ENCODE assay signal across 15 cellular contexts in genomic region chrY:6999905-7000304, GRCh38.
"Had no signal": no experiment of that assay in that cellular context is flagged by ENCODE, and none has a peak within 500 bp of the region (broad histone marks: within the 10 kb centered on the region; RNA-seq: fewer than 3 reads in every experiment).

No MANE protein-coding gene starts in this region.

- H2AFZ ChIP-seq: hepatocyte, neural progenitor cell had no signal

- H3K27ac ChIP-seq: brain microvascular endothelial cell, gastroesophageal sphincter, hepatocyte, neural progenitor cell, ovary, VCaP had no signal

- H3K4me2 ChIP-seq: hepatocyte, neural progenitor cell had no signal

- H3K9me3 ChIP-seq: gastroesophageal sphincter, ovary had no signal

- H3K79me2 ChIP-seq: hepatocyte had no signal

- ATAC-seq: activated CD4-positive, alpha-beta T cell treated with anti-CD3 and anti-CD28 coated beads for 36 hours; activated T-cell treated with anti-CD3 and anti-CD28 coated beads, Interleukin-2, amount 50 U/mL, for 72 hours; gastroesophageal sphincter; left ventricle myocardium superior had no signal

- H3K9ac ChIP-seq: neural progenitor cell had no signal

- H3K4me1 ChIP-seq: gastroesophageal sphincter, neural progenitor cell had no signal

- H3K36me3 ChIP-seq: brain microvascular endothelial cell, gastroesophageal sphincter, neural progenitor cell, ovary had no signal

- DNase-seq: activated CD4-positive, alpha-beta memory T cell treated with anti-CD3 and anti-CD28 coated beads, Interleukin-2, amount 10 ng/mL, durations not matched to agents 7 days and 5 days; activated CD4-positive, alpha-beta T cell treated with anti-CD3 and anti-CD28 coated beads for 36 hours; activated CD8-positive, alpha-beta memory T cell treated with anti-CD3 and anti-CD28 coated beads, Interleukin-2, amount 50 U/mL, for 4 hours; activated gamma-delta T cell treated with Interleukin-2 at 50 U/mL for 16 hours; activated naive CD8-positive, alpha-beta T cell treated with anti-CD3 and anti-CD28 coated beads for 36 hours; activated T-cell treated with anti-CD3 and anti-CD28 coated beads, Interleukin-2, amount 50 U/mL, for 72 hours; brain microvascular endothelial cell; dermis blood vessel endothelial cell; left ventricle myocardium superior; ovary; stimulated activated CD4-positive, alpha-beta T cell treated with anti-CD3 and anti-CD28 coated beads, Interleukin-4, amount 100 ng/mL, for 1 hour had no signal

- H3K4me3 ChIP-seq: gastroesophageal sphincter, hepatocyte, neural progenitor cell, ovary had no signal

- H3K27me3 ChIP-seq: brain microvascular endothelial cell, gastroesophageal sphincter, hepatocyte, neural progenitor cell, ovary had no signal
